In the genomic region with DNA sequence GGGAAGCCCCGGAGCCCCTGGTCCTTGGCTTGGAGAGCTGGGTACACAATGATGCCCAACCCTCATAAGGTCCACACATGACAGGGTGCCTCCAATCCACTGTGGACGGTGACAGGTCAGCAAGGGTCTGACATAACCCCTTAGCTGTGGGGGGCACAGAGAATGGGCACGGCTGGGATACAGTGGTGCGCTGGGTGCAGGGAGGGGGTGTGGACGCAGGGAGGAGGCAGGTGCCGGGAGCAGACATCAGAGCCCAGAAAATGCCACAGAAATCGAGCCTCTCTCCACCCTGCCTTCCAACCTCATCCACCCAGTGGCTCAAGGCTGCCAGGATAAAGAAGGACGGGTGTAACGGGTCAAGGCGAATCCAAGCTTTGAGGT, we compare ENCODE assay signal across 22 cellular contexts.
DNase-seq lines count a peak whose midpoint lies in the region; ATAC-seq and TF ChIP-seq lines count a peak whose summit lies in the region.
"Had no signal": no experiment of that assay in that cellular context is flagged by ENCODE, and none has a peak within 500 bp of the region (broad histone marks: within the 10 kb centered on the region; RNA-seq: fewer than 3 reads in every experiment).

No MANE protein-coding gene starts in this region.

- peaks cover 61% of the 10 kb centered on the region for H3K36me3 Mint-ChIP-seq in dendritic cell treated with granulocyte-macrophage colony-stimulating factor and Interleukin-4, amounts not matched to agents 40 ng/mL and 50 ng/mL, for 4 days (ENCODE audit: low read depth)
- peaks cover 3% of the 10 kb centered on the region for H3K36me3 Mint-ChIP-seq in T-helper 17 cell (ENCODE audit: low read depth)
- H3K36me3 Mint-ChIP-seq: mesothelial cell of epicardium, type B pancreatic cell had no signal

- H3K4me3 ChIP-seq in osteoblast (ENCODE audit: insufficient read depth, low read length) (no peak overlapping the region), lower lobe of right lung (no peak overlapping the region)
- H3K4me3 ChIP-seq: colonic mucosa had no signal

- no peaks in the 10 kb centered on the region for H3K27me3 ChIP-seq in osteoblast (ENCODE audit: insufficient read depth, low read length)
- no peaks in the 10 kb centered on the region for H3K27me3 ChIP-seq in lower lobe of right lung (ENCODE audit: low read depth)
- H3K27me3 ChIP-seq: colonic mucosa had no signal

- no peaks in the 10 kb centered on the region for H4K20me1 ChIP-seq in osteoblast (ENCODE audit: insufficient read depth, low read length)

- DNase-seq in NCI-H2107 treated with DMSO at 0.1 percent for 48 hours (lab: John Stamatoyannopoulos, UW; ENCODE audit: unreplicated experiment) (peak; percentile 26), NCI-H2107 (lab: John Stamatoyannopoulos, UW) (no peak), NCI-H69 (lab: John Stamatoyannopoulos, UW) (peak; percentile 54), osteoblast (ENCODE audit: insufficient read length, low spot score, missing footprints) (peak; percentile 13), lower lobe of right lung (no peak), HCEC 1CT (no peak), T-helper 17 cell (no peak)
- DNase-seq: activated CD4-positive, alpha-beta T cell treated with anti-CD3 and anti-CD28 coated beads for 48 hours; amniotic stem cell; CD4-positive, alpha-beta T cell; effector memory CD8-positive, alpha-beta T cell; immature natural killer cell; naive B cell; NK-92 treated with Interleukin-12 subunit alpha and Interleukin-12 subunit beta, amount 100 ng/mL, for 24 hours; T1000 had no signal

- H3K4me1 ChIP-seq in osteoblast (ENCODE audit: insufficient read depth, low read length) (peaks cover 18% of the 10 kb centered on the region), lower lobe of right lung (peaks cover 24% of the 10 kb centered on the region)

- H3K4me2 ChIP-seq in osteoblast (ENCODE audit: insufficient read depth, low read length), result no peak overlapping the region

- H3K9me3 ChIP-seq in osteoblast (ENCODE audit: low read depth, low read length) (no peaks in the 10 kb centered on the region), lower lobe of right lung (no peaks in the 10 kb centered on the region), T-helper 17 cell (ENCODE audit: control insufficient read depth, low read length, poor library complexity, severe bottlenecking) (no peaks in the 10 kb centered on the region)
- H3K9me3 ChIP-seq: colonic mucosa, neutrophil had no signal

- ATAC-seq in lower lobe of right lung, result no peak
- ATAC-seq in T-helper 17 cell, result no peak
- ATAC-seq: effector memory CD8-positive, alpha-beta T cell; sciatic nerve had no signal

- H3K27ac ChIP-seq in osteoblast (ENCODE audit: low read depth, low read length), result no peak overlapping the region
- no peak overlapping the region for H3K27ac ChIP-seq in lower lobe of right lung
- H3K27ac ChIP-seq: colonic mucosa, neutrophil had no signal

- H3K36me3 ChIP-seq in osteoblast (ENCODE audit: insufficient read depth, low read length) (no peaks in the 10 kb centered on the region), lower lobe of right lung (no peaks in the 10 kb centered on the region)
- H3K36me3 ChIP-seq: colonic mucosa, neutrophil had no signal

- no peak overlapping the region for H2AFZ ChIP-seq in osteoblast (ENCODE audit: low read length)

- H3K9me3 Mint-ChIP-seq in dendritic cell treated with granulocyte-macrophage colony-stimulating factor and Interleukin-4, amounts not matched to agents 40 ng/mL and 50 ng/mL, for 4 days, result no peaks in the 10 kb centered on the region
- H3K9me3 Mint-ChIP-seq: activated naive CD4-positive, alpha-beta T cell treated with anti-CD3 and anti-CD28 coated beads, Interleukin-2, amount 50 U/mL, for 24 hours; CD4-positive, alpha-beta T cell; effector memory CD8-positive, alpha-beta T cell; immature natural killer cell; mesothelial cell of epicardium; naive B cell; type B pancreatic cell had no signal

- no peaks in the 10 kb centered on the region for H3K27me3 Mint-ChIP-seq in dendritic cell treated with granulocyte-macrophage colony-stimulating factor and Interleukin-4, amounts not matched to agents 40 ng/mL and 50 ng/mL, for 4 days
- no peaks in the 10 kb centered on the region for H3K27me3 Mint-ChIP-seq in T-helper 17 cell
- H3K27me3 Mint-ChIP-seq: activated naive CD4-positive, alpha-beta T cell treated with anti-CD3 and anti-CD28 coated beads, Interleukin-2, amount 50 U/mL, for 24 hours; CD4-positive, alpha-beta T cell; effector memory CD8-positive, alpha-beta T cell; naive B cell; type B pancreatic cell had no signal

- no peak overlapping the region for H3K4me3 Mint-ChIP-seq in dendritic cell treated with granulocyte-macrophage colony-stimulating factor and Interleukin-4, amounts not matched to agents 40 ng/mL and 50 ng/mL, for 4 days
- no peak overlapping the region for H3K4me3 Mint-ChIP-seq in T-helper 17 cell
- H3K4me3 Mint-ChIP-seq: activated naive CD4-positive, alpha-beta T cell treated with anti-CD3 and anti-CD28 coated beads, Interleukin-2, amount 50 U/mL, for 24 hours; CD4-positive, alpha-beta T cell; effector memory CD8-positive, alpha-beta T cell; immature natural killer cell; mesothelial cell of epicardium; type B pancreatic cell had no signal

- intact Hi-C loops in dendritic cell treated with granulocyte-macrophage colony-stimulating factor and Interleukin-4, amounts not matched to agents 40 ng/mL and 50 ng/mL, for 4 days (cut with micrococcal nuclease), result no loop called here
- intact Hi-C loops in lower lobe of right lung (cut with DNase I), result no loop called here

- TF ChIP-seq CTCF in osteoblast (IDR thresholded peaks at IDR 0.05; ENCODE audit: extremely low read depth, low read depth, low read length) (no peak), lower lobe of right lung (IDR thresholded peaks at IDR 0.05) (no peak)

- H3K27ac Mint-ChIP-seq in dendritic cell treated with granulocyte-macrophage colony-stimulating factor and Interleukin-4, amounts not matched to agents 40 ng/mL and 50 ng/mL, for 4 days, result peak overlapping the region; percentile 3
- no peak overlapping the region for H3K27ac Mint-ChIP-seq in T-helper 17 cell
- H3K27ac Mint-ChIP-seq: activated naive CD4-positive, alpha-beta T cell treated with anti-CD3 and anti-CD28 coated beads, Interleukin-2, amount 50 U/mL, for 24 hours; CD4-positive, alpha-beta T cell; immature natural killer cell had no signal

- peaks cover 75% of the 10 kb centered on the region for H3K4me1 Mint-ChIP-seq in dendritic cell treated with granulocyte-macrophage colony-stimulating factor and Interleukin-4, amounts not matched to agents 40 ng/mL and 50 ng/mL, for 4 days (ENCODE audit: low read depth)
- H3K4me1 Mint-ChIP-seq in T-helper 17 cell, result peaks cover 23% of the 10 kb centered on the region

- H3K79me2 ChIP-seq in osteoblast (ENCODE audit: insufficient read depth, low read length), result no peaks in the 10 kb centered on the region

Comparison
In these comparisons a context has a peak if more than half of its experiments do, and no peak if none do; other contexts are left out.
1. DNase-seq: peak in NCI-H2107 treated with DMSO at 0.1 percent for 48 hours (single experiment), NCI-H69 (single experiment) and osteoblast (single experiment); none in NCI-H2107 (single experiment), lower lobe of right lung (single experiment), HCEC 1CT (single experiment) and T-helper 17 cell (0 of 3).